In the genomic region with DNA sequence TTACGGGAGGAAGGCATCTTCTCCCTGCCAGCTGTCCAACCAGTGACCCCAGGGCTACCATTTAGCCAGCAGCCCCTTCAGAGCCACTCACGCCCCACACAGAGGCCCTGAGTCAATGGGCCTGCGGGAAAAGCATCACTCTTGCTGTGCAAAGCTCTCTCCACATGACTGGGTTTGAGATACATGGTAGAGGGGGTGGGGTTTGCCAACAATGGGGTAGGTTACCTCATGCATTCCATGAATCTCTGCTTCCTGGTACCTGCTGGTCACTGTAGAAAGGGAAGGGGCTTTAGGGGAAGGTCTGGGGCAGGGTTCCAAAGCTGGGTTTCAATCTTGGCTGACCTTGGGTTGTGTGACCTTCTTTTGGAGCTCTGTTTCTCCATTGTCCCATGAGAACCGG, we compare ENCODE assay signal across 18 cellular contexts. TPM values are rescaled to one million over a fixed set of nuclear protein-coding genes. Genes with fewer than 3 reads are reported as not detected.
"Had no signal": no experiment of that assay in that cellular context is flagged by ENCODE, and none has a peak within 500 bp of the region (broad histone marks: within the 10 kb centered on the region; RNA-seq: fewer than 3 reads in every experiment).

No MANE protein-coding gene starts in this region.

- ATAC-seq: foreskin keratinocyte; left lung; naive thymus-derived CD8-positive, alpha-beta T cell; stimulated activated naive B cell treated with anti-CD40 and anti-IgM and Interleukin-4, amounts not matched to agents 10 μg/mL and 1 μg/mL and 100 μg/mL, for 72 hours had no signal

- H3K27ac ChIP-seq: foreskin keratinocyte, left lung, right atrium auricular region, skin epidermis, tibial artery had no signal

- H3K4me1 ChIP-seq: foreskin keratinocyte, left lung, right atrium auricular region, tibial artery had no signal

- H3K4me1 Mint-ChIP-seq: activated B cell treated with CpG ODN at 0.5 μM for 24 hours; activated CD4-positive, alpha-beta T cell treated with anti-CD3 and anti-CD28 coated beads, Interleukin-2, amount 10 ng/mL, durations not matched to agents 24 days and 14 days; stimulated activated naive B cell treated with anti-CD40 and anti-IgM and Interleukin-4, amounts not matched to agents 10 μg/mL and 1 μg/mL and 100 μg/mL, for 72 hours had no signal

- H3K4me3 ChIP-seq: left lung, right atrium auricular region, skin epidermis, tibial artery had no signal

- H3K27me3 ChIP-seq: right atrium auricular region had no signal

- H3K4me3 Mint-ChIP-seq: activated B cell treated with CpG ODN at 0.5 μM for 24 hours; activated CD4-positive, alpha-beta T cell treated with anti-CD3 and anti-CD28 coated beads, Interleukin-2, amount 10 ng/mL, durations not matched to agents 24 days and 14 days; activated T-helper 1 cell treated with anti-CD3 and anti-CD28 coated beads, Interleukin-12 subunit alpha, Interleukin-12 subunit beta, Interleukin-2, Interleukin-4 antibody, amounts not matched to agents 30 ng/mL and 10 ng/mL and 1 ng/mL, durations not matched to agents 14 hours and 24 hours and 36 hours; naive thymus-derived CD8-positive, alpha-beta T cell; stimulated activated naive B cell treated with anti-CD40 and anti-IgM and Interleukin-4, amounts not matched to agents 10 μg/mL and 1 μg/mL and 100 μg/mL, for 72 hours had no signal

- H3K9me3 Mint-ChIP-seq: activated B cell treated with CpG ODN at 0.5 μM for 24 hours; activated CD4-positive, alpha-beta T cell treated with anti-CD3 and anti-CD28 coated beads, Interleukin-2, amount 10 ng/mL, durations not matched to agents 24 days and 14 days; activated T-helper 1 cell treated with anti-CD3 and anti-CD28 coated beads, Interleukin-12 subunit alpha, Interleukin-12 subunit beta, Interleukin-2, Interleukin-4 antibody, amounts not matched to agents 30 ng/mL and 10 ng/mL and 1 ng/mL, durations not matched to agents 14 hours and 24 hours and 36 hours; naive thymus-derived CD8-positive, alpha-beta T cell; stimulated activated naive B cell treated with anti-CD40 and anti-IgM and Interleukin-4, amounts not matched to agents 10 μg/mL and 1 μg/mL and 100 μg/mL, for 72 hours had no signal

- DNase-seq: activated B cell treated with CpG ODN at 0.5 μM for 24 hours; activated CD4-positive, alpha-beta T cell treated with anti-CD3 and anti-CD28 coated beads, Interleukin-2, amount 10 ng/mL, durations not matched to agents 24 days and 14 days; activated naive CD4-positive, alpha-beta T cell treated with Interleukin-2 at 50 U/mL for 16 hours; anterior cingulate cortex; cortex of kidney; effector CD4-positive, alpha-beta T cell; foreskin keratinocyte; left lung; stimulated activated CD4-positive, alpha-beta T cell treated with anti-CD3 and anti-CD28 coated beads, Interleukin-15, amount 100 ng/mL, for 24 hours; stimulated activated CD4-positive, alpha-beta T cell treated with anti-CD3 and anti-CD28 coated beads, Interleukin-4, amount 100 ng/mL, for 1 hour; stimulated activated naive B cell treated with anti-CD40 and anti-IgM and Interleukin-4, amounts not matched to agents 10 μg/mL and 1 μg/mL and 100 μg/mL, for 72 hours; tibial artery had no signal

- H3K36me3 Mint-ChIP-seq: naive thymus-derived CD8-positive, alpha-beta T cell; stimulated activated naive B cell treated with anti-CD40 and anti-IgM and Interleukin-4, amounts not matched to agents 10 μg/mL and 1 μg/mL and 100 μg/mL, for 72 hours had no signal

- H3K9me3 ChIP-seq: left lung, right atrium auricular region, tibial artery had no signal

- H3K36me3 ChIP-seq: left lung, right atrium auricular region, tibial artery had no signal

- H3K27ac Mint-ChIP-seq: activated B cell treated with CpG ODN at 0.5 μM for 24 hours; activated CD4-positive, alpha-beta T cell treated with anti-CD3 and anti-CD28 coated beads, Interleukin-2, amount 10 ng/mL, durations not matched to agents 24 days and 14 days; activated T-helper 1 cell treated with anti-CD3 and anti-CD28 coated beads, Interleukin-12 subunit alpha, Interleukin-12 subunit beta, Interleukin-2, Interleukin-4 antibody, amounts not matched to agents 30 ng/mL and 10 ng/mL and 1 ng/mL, durations not matched to agents 14 hours and 24 hours and 36 hours; stimulated activated naive B cell treated with anti-CD40 and anti-IgM and Interleukin-4, amounts not matched to agents 10 μg/mL and 1 μg/mL and 100 μg/mL, for 72 hours had no signal

RNA-seq across cellular contexts. Expression of a gene that starts 43.7 kb away (rescaled TPM):
- total RNA-seq: activated B cell treated with CpG ODN at 0.5 μM for 24 hours; activated CD4-positive, alpha-beta T cell treated with anti-CD3 and anti-CD28 coated beads, Interleukin-2, amount 10 ng/mL, durations not matched to agents 24 days and 14 days; activated T-helper 1 cell treated with anti-CD3 and anti-CD28 coated beads, Interleukin-12 subunit alpha, Interleukin-12 subunit beta, Interleukin-2, Interleukin-4 antibody, amounts not matched to agents 30 ng/mL and 10 ng/mL and 1 ng/mL, durations not matched to agents 14 hours and 24 hours and 36 hours; foreskin keratinocyte; naive thymus-derived CD8-positive, alpha-beta T cell; right atrium auricular region; subcutaneous adipose tissue; T-helper 2 cell treated with Interferon-gamma antibody and Interleukin-4, amounts not matched to agents 100 ng/mL and 5 ng/mL, for 36 hours had no signal
